ENCODE assay signal across 1 cellular context in genomic region chr2:101305492-101306123, GRCh38.
TF ChIP-seq lines count a peak whose summit lies in the region.

No MANE protein-coding gene starts in this region.

TF ChIP-seq in GM23338, 12 proteins besides CTCF, POLR2A, EP300 and RAD21 (continued from another document):
- TF ChIP-seq REST (IDR thresholded peaks at IDR 0.05; ENCODE audit: unreplicated experiment), result no peak
- no peak for TF ChIP-seq CREB1 (CRISPR knock-in tag; IDR thresholded peaks at IDR 0.05; ENCODE audit: low read depth)
- TF ChIP-seq ETS1 (IDR thresholded peaks at IDR 0.05), result no peak
- no peak for TF ChIP-seq STAT1 (IDR thresholded peaks at IDR 0.05; ENCODE audit: unreplicated experiment)
